Comparison of ENCODE assay signal across 9 cellular contexts in genomic region chr17:62724398-62725146, GRCh38.
DNase-seq lines count a peak whose midpoint lies in the region; ATAC-seq and TF ChIP-seq lines count a peak whose summit lies in the region.
"Had no signal": no experiment of that assay in that cellular context is flagged by ENCODE, and none has a peak within 500 bp of the region (broad histone marks: within the 10 kb centered on the region; RNA-seq: fewer than 3 reads in every experiment).

No MANE protein-coding gene starts in this region.

- 23 to 33% methylated on average over 14 to 15 of the region's 16 CpGs for WGBS in esophagus squamous epithelium, 2 donors

- TF ChIP-seq CTCF in left ventricle myocardium inferior (IDR thresholded peaks at IDR 0.05; ENCODE audit: borderline replicate concordance) (no peak), esophagus squamous epithelium (IDR thresholded peaks at IDR 0.05) (no peak)

- H3K4me3 ChIP-seq in left ventricle myocardium inferior, result no peak overlapping the region
- H3K4me3 ChIP-seq in esophagus squamous epithelium, result peak overlapping the region in 3 of 4 donors; percentile 10 to 34 (median 24)
- H3K4me3 ChIP-seq: A549 had no signal

- no peak for TF ChIP-seq POLR2A in esophagus squamous epithelium (IDR thresholded peaks at IDR 0.05)

- intact Hi-C loops in cardiac septum (cut with DNase I), result no loop called here
- intact Hi-C loops in left ventricle myocardium inferior (cut with micrococcal nuclease), result no loop called here
- intact Hi-C loops in esophagus squamous epithelium (cut with DNase I), result no loop called here

- peak; percentile 73 for DNase-seq in cardiac septum (ENCODE audit: low spot score)
- DNase-seq in left ventricle myocardium inferior, result no peak
- peak; percentile 64 to 83 for DNase-seq in activated CD4-positive, alpha-beta T cell treated with anti-CD3 and anti-CD28 coated beads, Interleukin-2, amount 50 U/mL, for 24 hours (ENCODE audit: low read depth in 1 of 2, low spot score in 1 of 2)
- DNase-seq in esophagus squamous epithelium (lab: John Stamatoyannopoulos, UW), result no peak
- DNase-seq in stimulated activated CD8-positive, alpha-beta memory T cell treated with anti-CD3 and anti-CD28 coated beads, Interleukin-4, amount 100 ng/mL, for 24 hours (ENCODE audit: low read depth), result peak; percentile 70
- no peak for DNase-seq in MV-4-11 (lab: John Stamatoyannopoulos, UW)
- DNase-seq in AG08396 (ENCODE audit: low spot score), result no peak

- peak; percentile 92 for ATAC-seq in HG03520 (IDR thresholded peaks at IDR 0.05; ENCODE audit: unreplicated experiment)

- H3K27ac ChIP-seq in left ventricle myocardium inferior (replicated peaks) (no peak overlapping the region), esophagus squamous epithelium (peak overlapping the region in 2 of 4 donors; percentile 54 to 61)

- H3K9me3 ChIP-seq in left ventricle myocardium inferior (replicated peaks) (no peaks in the 10 kb centered on the region), esophagus squamous epithelium (no peaks in the 10 kb centered on the region)
- H3K9me3 ChIP-seq: A549 had no signal

- peaks cover 14% of the 10 kb centered on the region for H3K4me1 ChIP-seq in left ventricle myocardium inferior
- peaks cover 0 to 22% (median 9%) of the 10 kb centered on the region in 3 donors for H3K4me1 ChIP-seq in esophagus squamous epithelium

- H3K27me3 ChIP-seq in left ventricle myocardium inferior (ENCODE audit: low read depth), result peaks cover 33% of the 10 kb centered on the region
- peaks cover 0 to 10% (median 0%) of the 10 kb centered on the region in 4 donors for H3K27me3 ChIP-seq in esophagus squamous epithelium

- H3K36me3 ChIP-seq in left ventricle myocardium inferior, result no peaks in the 10 kb centered on the region
- no peaks in the 10 kb centered on the region for H3K36me3 ChIP-seq in esophagus squamous epithelium

Comparison
In these comparisons a context has a peak if more than half of its experiments do, and no peak if none do; other contexts are left out.
1. DNase-seq: peak in cardiac septum (single experiment), activated CD4-positive, alpha-beta T cell treated with anti-CD3 and anti-CD28 coated beads, Interleukin-2, amount 50 U/mL, for 24 hours (2 of 2) and stimulated activated CD8-positive, alpha-beta memory T cell treated with anti-CD3 and anti-CD28 coated beads, Interleukin-4, amount 100 ng/mL, for 24 hours (single experiment); none in left ventricle myocardium inferior (single experiment), esophagus squamous epithelium (single experiment), MV-4-11 (single experiment) and AG08396 (single experiment).